In the genomic region with DNA sequence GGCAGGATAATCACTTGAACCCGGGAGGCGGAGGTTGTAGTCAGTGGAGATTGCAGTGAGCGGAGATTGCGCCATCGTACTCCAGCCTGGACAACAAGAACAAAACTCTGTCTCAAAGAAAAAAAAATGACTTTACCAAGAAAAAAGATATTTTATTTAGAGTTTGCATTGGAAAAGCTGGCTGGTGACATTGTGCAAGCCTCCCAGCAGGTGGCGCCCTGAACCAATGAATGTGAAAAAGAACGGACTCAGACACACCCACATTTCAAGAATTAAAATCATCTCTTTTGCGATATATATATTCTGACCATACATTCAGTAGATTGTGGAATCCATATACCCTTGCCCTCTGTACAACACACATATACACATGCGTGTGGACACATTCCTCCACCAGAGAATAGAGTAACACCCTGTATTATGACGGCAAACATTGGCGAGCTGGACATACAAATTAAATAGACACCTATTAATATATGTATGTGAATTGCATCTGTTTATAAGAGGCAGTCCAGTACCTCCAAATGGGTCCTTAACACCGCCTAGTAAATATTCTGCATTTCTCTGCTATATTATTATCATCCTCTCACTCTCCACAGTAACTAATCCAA, we compare ENCODE assay signal across 8 cellular contexts. TPM values are rescaled to one million over a fixed set of nuclear protein-coding genes. Genes with fewer than 3 reads are reported as not detected.
A peak's percentile ranks its signal among the peaks of the same experiment; 100 is the strongest.
DNase-seq lines count a peak whose midpoint lies in the region; ATAC-seq and TF ChIP-seq lines count a peak whose summit lies in the region.

No MANE protein-coding gene starts in this region.

- H3K27ac ChIP-seq in hepatocyte (no peak overlapping the region), smooth muscle cell (ENCODE audit: low read depth) (no peak overlapping the region)

- H3K4me2 ChIP-seq in hepatocyte = no peak overlapping the region
- no peak overlapping the region for H3K4me2 ChIP-seq in smooth muscle cell

- H3K36me3 ChIP-seq in hepatocyte (replicated peaks; ENCODE audit: insufficient read depth, low read depth) (no peaks in the 10 kb centered on the region), smooth muscle cell (ENCODE audit: low read depth) (no peaks in the 10 kb centered on the region)

- TF ChIP-seq CTCF in hepatocyte (IDR thresholded peaks at IDR 0.05; ENCODE audit: poor library complexity) (peak; percentile 90), smooth muscle cell (IDR thresholded peaks at IDR 0.05; ENCODE audit: borderline replicate concordance, insufficient read depth, poor library complexity, severe bottlenecking) (peak; percentile 92)

- 55% methylated on average over 12 of the region's 12 CpGs for WGBS in hepatocyte (ENCODE audit: low lambda C conversion rate, missing lambda C conversion rate)
- 57% methylated on average over 12 of the region's 12 CpGs for WGBS in smooth muscle cell (ENCODE audit: low lambda C conversion rate)

- H3K4me1 ChIP-seq in hepatocyte (ENCODE audit: insufficient read depth) (no peaks in the 10 kb centered on the region), smooth muscle cell (ENCODE audit: low read depth) (no peaks in the 10 kb centered on the region)

- H3K9me2 ChIP-seq in hepatocyte (replicated peaks; ENCODE audit: insufficient read depth) = no peaks in the 10 kb centered on the region

- H3K27me3 ChIP-seq in hepatocyte (no peaks in the 10 kb centered on the region), smooth muscle cell (ENCODE audit: low read depth) (peaks cover 5% of the 10 kb centered on the region)

- H2AFZ ChIP-seq in hepatocyte = no peak overlapping the region
- H2AFZ ChIP-seq in smooth muscle cell (ENCODE audit: low read depth) = no peak overlapping the region

- H3K9me3 ChIP-seq in hepatocyte (ENCODE audit: low read depth) = no peaks in the 10 kb centered on the region
- no peaks in the 10 kb centered on the region for H3K9me3 ChIP-seq in smooth muscle cell (replicated peaks; ENCODE audit: low read depth)

- DNase-seq in NCI-H146 (lab: John Stamatoyannopoulos, UW) (peak; percentile 12), NCI-H146 treated with DMSO at 0.1 percent for 48 hours (lab: John Stamatoyannopoulos, UW; ENCODE audit: unreplicated experiment) (no peak), M059J (ENCODE audit: low read depth) (peak; percentile 59), T-helper 9 cell (peak; percentile 66), astrocyte of the hippocampus (ENCODE audit: low read depth, low spot score) (peak; percentile 71), hepatocyte (ENCODE audit: low spot score) (peak; percentile 76), smooth muscle cell (lab: John Stamatoyannopoulos, UW; ENCODE audit: unreplicated experiment) (peak; percentile 15)

- H4K20me1 ChIP-seq in hepatocyte (ENCODE audit: insufficient read depth, poor library complexity, severe bottlenecking) = no peaks in the 10 kb centered on the region
- H4K20me1 ChIP-seq in smooth muscle cell (ENCODE audit: low read depth) = no peaks in the 10 kb centered on the region

- ATAC-seq in GM21526 (IDR thresholded peaks at IDR 0.05; ENCODE audit: low FRiP score, unreplicated experiment) = no peak

- H3K4me3 ChIP-seq in hepatocyte (no peak overlapping the region), smooth muscle cell (no peak overlapping the region)

- no peaks in the 10 kb centered on the region for H3K79me2 ChIP-seq in hepatocyte
- no peaks in the 10 kb centered on the region for H3K79me2 ChIP-seq in smooth muscle cell (ENCODE audit: low read depth)

- H3K9ac ChIP-seq in smooth muscle cell (ENCODE audit: low read depth) = no peak overlapping the region

- no peaks in the 10 kb centered on the region for H3F3A ChIP-seq in smooth muscle cell (ENCODE audit: low read depth)

RNA-seq across cellular contexts. Expression of a gene that starts 39.0 kb away (rescaled TPM):
- 0.47 and 0.54 TPM in 2 replicates for total RNA-seq in M059J (2014; rRNA removed; shearing (Covaris generic))
- total RNA-seq in hepatocyte (0.36 and 0.37 TPM in 2 replicates), smooth muscle cell (0.54 and 0.90 TPM in 2 replicates)
- polyA plus RNA-seq in hepatocyte (0.69 and 0.77 TPM in 2 replicates), smooth muscle cell (0.74 and 1.2 TPM in 2 replicates)

RNA-seq across cellular contexts. Expression of a gene that starts 55.8 kb away (rescaled TPM):
- total RNA-seq in M059J (2014; rRNA removed; shearing (Covaris generic)) = 1.7 TPM in 1 of 2 replicates, not detected in the other
- total RNA-seq in hepatocyte = 0.30 TPM in 1 of 2 replicates, not detected in the other
- 1.1 TPM in 1 of 2 replicates, not detected in the other for polyA plus RNA-seq in hepatocyte
- 1.2 and 3.8 TPM in 2 replicates for total RNA-seq in smooth muscle cell
- 0.43 and 0.87 TPM in 2 replicates for polyA plus RNA-seq in smooth muscle cell
